31 cellular contexts compared by ENCODE assay signal in the genomic region with DNA sequence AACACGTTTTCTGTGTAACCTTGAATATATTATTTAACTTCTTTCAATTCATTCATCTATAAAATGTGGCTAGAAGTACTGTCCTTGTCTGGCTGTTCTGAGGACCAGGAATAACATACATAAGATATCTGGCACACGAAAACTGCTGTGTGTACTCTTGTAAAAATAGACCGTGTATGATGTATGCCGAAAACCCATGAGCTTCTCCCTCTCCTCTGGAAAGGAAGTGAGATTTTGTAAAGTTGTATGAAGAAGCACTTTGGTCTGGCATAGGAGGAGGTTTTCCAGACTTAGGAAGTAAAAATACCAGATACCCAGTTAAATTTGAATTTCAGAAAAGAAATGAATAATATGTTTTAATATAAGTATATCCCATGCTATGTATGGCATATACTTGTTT.
A peak's percentile ranks its signal among the peaks of the same experiment; 100 is the strongest.
DNase-seq lines count a peak whose midpoint lies in the region; ATAC-seq, FAIRE-seq and TF ChIP-seq lines count a peak whose summit lies in the region.
"Had no signal": no experiment of that assay in that cellular context is flagged by ENCODE, and none has a peak within 500 bp of the region (broad histone marks: within the 10 kb centered on the region; RNA-seq: fewer than 3 reads in every experiment).

No MANE protein-coding gene starts in this region.

- ATAC-seq in right lobe of liver (peak; percentile 24 to 63 (median 44)), HepG2 (no peak), GM18519 (IDR thresholded peaks at IDR 0.05; ENCODE audit: low FRiP score, unreplicated experiment) (no peak), GM18520 (IDR thresholded peaks at IDR 0.05; ENCODE audit: unreplicated experiment) (no peak)
- ATAC-seq: stimulated activated effector memory CD8-positive, alpha-beta T cell treated with anti-CD3 and anti-CD28 coated beads, Interleukin-12 subunit alpha, Interleukin-12 subunit beta, amount 100 ng/mL, for 72 hours had no signal

- H3K27me3 ChIP-seq in right lobe of liver (no peaks in the 10 kb centered on the region), HepG2 (ENCODE audit: control insufficient read depth in 1 of 2, insufficient read depth in 2 of 2, low read length in 2 of 2) (peaks cover 0 to 9% of the 10 kb centered on the region in 2 experiments; a peak in 1 of 5 replicates)
- H3K27me3 ChIP-seq: ascending aorta, cardiac muscle cell, colonic mucosa, SJSA1, upper lobe of left lung had no signal

- H3K27ac ChIP-seq in right lobe of liver = no peak overlapping the region
- H3K27ac ChIP-seq in HepG2 (ENCODE audit: extremely low read length, insufficient read depth, low read length) = no peak overlapping the region
- H3K27ac ChIP-seq: ascending aorta, cardiac muscle cell, colonic mucosa, upper lobe of left lung had no signal

- in situ Hi-C loops in HepG2 (cut with HindIII; ENCODE audit: extremely low pct_ligation_motif_present, low pct_unique_long_range_greater_than_20kb) = no loop called here

- CTCF ChIA-PET in HepG2 (lab: Yijun Ruan, JAX; ENCODE audit: low intra/inter-chr PET ratio, low total read pairs) = no interaction called here
- CTCF ChIA-PET in activated CD4-positive, alpha-beta memory T cell treated with anti-CD3 and anti-CD28 coated beads, Interleukin-2, amount 10 ng/mL, durations not matched to agents 7 days and 5 days (lab: Charles Lee) = no interaction called here

- H2AFZ ChIP-seq in HepG2 (ENCODE audit: low read length) = no peak overlapping the region

- DNase-seq in right lobe of liver (no peak), HepG2 (ENCODE audit: low spot score) (no peak), globus pallidus (ENCODE audit: low spot score) (peak; percentile 24), pons (ENCODE audit: low spot score) (peak; percentile 56), NCI-H1105 treated with DMSO at 0.1 percent for 48 hours (lab: John Stamatoyannopoulos, UW) (no peak)
- no peak for DNase-seq in activated CD4-positive, alpha-beta memory T cell treated with anti-CD3 and anti-CD28 coated beads, Interleukin-2, amount 10 ng/mL, durations not matched to agents 7 days and 5 days
- DNase-seq: activated CD4-positive, alpha-beta T cell treated with anti-CD3 and anti-CD28 coated beads, Interleukin-2, amount 50 U/mL, for 1 hour; activated effector memory CD4-positive, alpha-beta T cell treated with anti-CD3 and anti-CD28 coated beads, Interleukin-2, amount 50 U/mL, for 16 hours; activated naive CD8-positive, alpha-beta T cell treated with anti-CD3 and anti-CD28 coated beads for 36 hours; activated T-cell treated with anti-CD3 and anti-CD28 coated beads, Interleukin-2, amount 50 U/mL, for 24 hours; CD4-positive, alpha-beta T cell; DND-41; effector CD8-positive, alpha-beta T cell; GOT3; HFFc6; islet precursor cell; naive B cell; NCI-H2107; T1000 had no signal

- H3K36me3 ChIP-seq in right lobe of liver (no peaks in the 10 kb centered on the region), HepG2 (replicated peaks in 1 of 2; ENCODE audit: control insufficient read depth in 1 of 2, insufficient read depth in 2 of 2, low read length in 2 of 2) (no peaks in the 10 kb centered on the region)
- H3K36me3 ChIP-seq: ascending aorta, cardiac muscle cell, colonic mucosa, SJSA1, upper lobe of left lung had no signal

- BruUV-seq in HepG2 (replicated peaks; lab: Mats Ljungman, UMichigan) = no TSS peak

- no peaks in the 10 kb centered on the region for H3K36me3 Mint-ChIP-seq in activated CD4-positive, alpha-beta memory T cell treated with anti-CD3 and anti-CD28 coated beads, Interleukin-2, amount 10 ng/mL, durations not matched to agents 7 days and 5 days (ENCODE audit: low read depth)
- H3K36me3 Mint-ChIP-seq: activated naive CD8-positive, alpha-beta T cell treated with anti-CD3 and anti-CD28 coated beads for 36 hours; mesothelial cell of epicardium; naive B cell; stimulated activated effector memory CD8-positive, alpha-beta T cell treated with anti-CD3 and anti-CD28 coated beads, Interleukin-12 subunit alpha, Interleukin-12 subunit beta, amount 100 ng/mL, for 72 hours had no signal

- no peaks in the 10 kb centered on the region for H3K4me1 ChIP-seq in right lobe of liver
- no peaks in the 10 kb centered on the region for H3K4me1 ChIP-seq in HepG2 (ENCODE audit: insufficient read depth, low read length)
- H3K4me1 ChIP-seq: ascending aorta, colonic mucosa had no signal

- WGBS in right lobe of liver (ENCODE audit: insufficient coverage, low coverage, low lambda C conversion rate, missing lambda C conversion rate) = 23% methylated on average over 4 of the region's 4 CpGs
- 39% methylated on average over 4 of the region's 4 CpGs for WGBS in HepG2 (ENCODE audit: low lambda C conversion rate)

- H3K4me3 ChIP-seq in right lobe of liver = no peak overlapping the region
- no peak overlapping the region for H3K4me3 ChIP-seq in HepG2 (replicated peaks in 1 of 3; ENCODE audit: insufficient read depth in 1 of 3, low read depth in 2 of 3, low read length in 3 of 3)
- H3K4me3 ChIP-seq: ascending aorta, cardiac muscle cell, colonic mucosa, SJSA1, upper lobe of left lung had no signal

- no peaks in the 10 kb centered on the region for H3K9me3 Mint-ChIP-seq in activated CD4-positive, alpha-beta memory T cell treated with anti-CD3 and anti-CD28 coated beads, Interleukin-2, amount 10 ng/mL, durations not matched to agents 7 days and 5 days
- H3K9me3 Mint-ChIP-seq: activated naive CD8-positive, alpha-beta T cell treated with anti-CD3 and anti-CD28 coated beads for 36 hours; activated T-cell treated with anti-CD3 and anti-CD28 coated beads, Interleukin-2, amount 50 U/mL, for 24 hours; CD4-positive, alpha-beta T cell; stimulated activated effector memory CD8-positive, alpha-beta T cell treated with anti-CD3 and anti-CD28 coated beads, Interleukin-12 subunit alpha, Interleukin-12 subunit beta, amount 100 ng/mL, for 72 hours had no signal

- no peak for TF ChIP-seq RAD21 in HepG2 (CRISPR knock-in tag; IDR thresholded peaks at IDR 0.05)

- no peak overlapping the region for H3K4me2 ChIP-seq in HepG2 (ENCODE audit: low read depth, low read length)

- H3K27me3 Mint-ChIP-seq in activated CD4-positive, alpha-beta memory T cell treated with anti-CD3 and anti-CD28 coated beads, Interleukin-2, amount 10 ng/mL, durations not matched to agents 7 days and 5 days = peaks cover 17% of the 10 kb centered on the region

- H4K20me1 ChIP-seq in HepG2 (ENCODE audit: insufficient read depth, low read length) = no peaks in the 10 kb centered on the region

- TF ChIP-seq POLR2A in right lobe of liver (IDR thresholded peaks at IDR 0.05) (no peak), HepG2 (IDR thresholded peaks at IDR 0.05; ENCODE audit: insufficient read depth in 1 of 2, low read depth in 2 of 2, low read length in 2 of 2) (no peak)

- no peaks in the 10 kb centered on the region for H3K9me3 ChIP-seq in right lobe of liver
- no peaks in the 10 kb centered on the region for H3K9me3 ChIP-seq in HepG2 (ENCODE audit: low read length)
- H3K9me3 ChIP-seq: ascending aorta, colonic mucosa, SJSA1, upper lobe of left lung had no signal

- H3K9ac ChIP-seq in HepG2 (ENCODE audit: insufficient read depth, low read depth, low read length) = no peak overlapping the region

- TF ChIP-seq CTCF in right lobe of liver (IDR thresholded peaks at IDR 0.05) (no peak), HepG2 (CRISPR knock-in tag; IDR thresholded peaks at IDR 0.05) (no peak)

- H3K79me2 ChIP-seq in HepG2 (ENCODE audit: insufficient read depth, low read length) = no peaks in the 10 kb centered on the region

- TF ChIP-seq EP300 in HepG2 (IDR thresholded peaks at IDR 0.05; ENCODE audit: low read depth in 2 of 2, low read length in 2 of 2) = no peak
- TF ChIP-seq EP300 in HepG2 (CRISPR knock-in tag; IDR thresholded peaks at IDR 0.05; ENCODE audit: borderline replicate concordance) = no peak

- POLR2A ChIA-PET in HepG2 (lab: Yijun Ruan, JAX) = no interaction called here
- POLR2A ChIA-PET in activated CD4-positive, alpha-beta memory T cell treated with anti-CD3 and anti-CD28 coated beads, Interleukin-2, amount 10 ng/mL, durations not matched to agents 7 days and 5 days (lab: Charles Lee) = no interaction called here

- no peak overlapping the region for H3K27ac Mint-ChIP-seq in activated CD4-positive, alpha-beta memory T cell treated with anti-CD3 and anti-CD28 coated beads, Interleukin-2, amount 10 ng/mL, durations not matched to agents 7 days and 5 days
- H3K27ac Mint-ChIP-seq: activated naive CD8-positive, alpha-beta T cell treated with anti-CD3 and anti-CD28 coated beads for 36 hours; activated T-cell treated with anti-CD3 and anti-CD28 coated beads, Interleukin-2, amount 50 U/mL, for 24 hours; CD4-positive, alpha-beta T cell; HFFc6; mesothelial cell of epicardium; naive B cell; stimulated activated effector memory CD8-positive, alpha-beta T cell treated with anti-CD3 and anti-CD28 coated beads, Interleukin-12 subunit alpha, Interleukin-12 subunit beta, amount 100 ng/mL, for 72 hours; WTC11 had no signal

- intact Hi-C loops in right lobe of liver (cut with DNase I) = no loop called here
- intact Hi-C loops in HepG2 (cut with micrococcal nuclease; ENCODE audit: unreplicated experiment) = no loop called here

- H3K4me3 Mint-ChIP-seq in activated CD4-positive, alpha-beta memory T cell treated with anti-CD3 and anti-CD28 coated beads, Interleukin-2, amount 10 ng/mL, durations not matched to agents 7 days and 5 days = no peak overlapping the region
- H3K4me3 Mint-ChIP-seq: activated naive CD8-positive, alpha-beta T cell treated with anti-CD3 and anti-CD28 coated beads for 36 hours; activated T-cell treated with anti-CD3 and anti-CD28 coated beads, Interleukin-2, amount 50 U/mL, for 24 hours; CD4-positive, alpha-beta T cell; HFFc6; mesothelial cell of epicardium; naive B cell; stimulated activated effector memory CD8-positive, alpha-beta T cell treated with anti-CD3 and anti-CD28 coated beads, Interleukin-12 subunit alpha, Interleukin-12 subunit beta, amount 100 ng/mL, for 72 hours; WTC11 had no signal

- H3K4me1 Mint-ChIP-seq in activated CD4-positive, alpha-beta memory T cell treated with anti-CD3 and anti-CD28 coated beads, Interleukin-2, amount 10 ng/mL, durations not matched to agents 7 days and 5 days = no peaks in the 10 kb centered on the region
- H3K4me1 Mint-ChIP-seq: activated naive CD8-positive, alpha-beta T cell treated with anti-CD3 and anti-CD28 coated beads for 36 hours; mesothelial cell of epicardium; naive B cell; stimulated activated effector memory CD8-positive, alpha-beta T cell treated with anti-CD3 and anti-CD28 coated beads, Interleukin-12 subunit alpha, Interleukin-12 subunit beta, amount 100 ng/mL, for 72 hours had no signal

- no peak for FAIRE-seq in HepG2 (lab: Jason Lieb, UNC)
- FAIRE-seq: A204.1, RCC 7860 had no signal

TF ChIP-seq in HepG2, 621 proteins besides CTCF, POLR2A, EP300 and RAD21 (continues in another document):
- TF ChIP-seq TOE1 (CRISPR knock-in tag; IDR thresholded peaks at IDR 0.05) (no peak), ZNF296 (CRISPR knock-in tag; conservative IDR thresholded peaks at IDR 0.05) (no peak), KDM6A (CRISPR knock-in tag; IDR thresholded peaks at IDR 0.05; ENCODE audit: low read depth) (no peak), ZNF761 (CRISPR knock-in tag; conservative IDR thresholded peaks at IDR 0.05) (no peak), ZNF839 (CRISPR knock-in tag; IDR thresholded peaks at IDR 0.05; ENCODE audit: borderline replicate concordance) (no peak), HMGA1 (CRISPR knock-in tag; conservative IDR thresholded peaks at IDR 0.05) (no peak), ZNF556 (CRISPR knock-in tag; IDR thresholded peaks at IDR 0.05; ENCODE audit: borderline replicate concordance) (no peak)

Comparison
In these comparisons a context has a peak if more than half of its experiments do, and no peak if none do; other contexts are left out.
1. ATAC-seq: peak in right lobe of liver (4 of 4); none in HepG2 (single experiment), GM18519 (single experiment) and GM18520 (single experiment).
2. DNase-seq: peak in globus pallidus (single experiment) and pons (single experiment); none in right lobe of liver (0 of 3), HepG2 (single experiment), NCI-H1105 treated with DMSO at 0.1 percent for 48 hours (single experiment) and activated CD4-positive, alpha-beta memory T cell treated with anti-CD3 and anti-CD28 coated beads, Interleukin-2, amount 10 ng/mL, durations not matched to agents 7 days and 5 days (single experiment).